1 cellular context compared by ENCODE assay signal in genomic region chr5:181260720-181261319, GRCh38.
TF ChIP-seq lines count a peak whose summit lies in the region.

Gene TRIM52 (minus strand): TSS chr5:181261143. CDS start chr5:181260813, 330 bp downstream.

TF ChIP-seq in K562, 482 proteins besides CTCF, POLR2A, EP300 and RAD21 (continued from another document and continues in another):
- peak; percentile 68 for TF ChIP-seq JUND (IDR thresholded peaks at IDR 0.05; ENCODE audit: borderline replicate concordance, low read depth, low read length)
- no peak for TF ChIP-seq JUND (tag; IDR thresholded peaks at IDR 0.05; ENCODE audit: borderline replicate concordance, low read depth, low read length)
- no peak for TF ChIP-seq ZC3H11A (IDR thresholded peaks at IDR 0.05; ENCODE audit: low read depth, low read length)
- TF ChIP-seq SPI1 (IDR thresholded peaks at IDR 0.05; ENCODE audit: borderline replicate concordance, low read depth, low read length): no peak
- TF ChIP-seq ZFP30 (CRISPR knock-in tag; IDR thresholded peaks at IDR 0.05; ENCODE audit: borderline replicate concordance): no peak
- no peak for TF ChIP-seq U2AF2 (optimal IDR thresholded peaks at IDR 0.05; ENCODE audit: low read depth, low read length)
- TF ChIP-seq GTF2A2 (tag; IDR thresholded peaks at IDR 0.05): no peak
- TF ChIP-seq PATZ1 (CRISPR knock-in tag; IDR thresholded peaks at IDR 0.05; ENCODE audit: borderline replicate concordance): no peak
- peak; percentile 82 for TF ChIP-seq RB1 (IDR thresholded peaks at IDR 0.05; ENCODE audit: low read depth)
- TF ChIP-seq GATAD2A (IDR thresholded peaks at IDR 0.05): no peak
- TF ChIP-seq NR2C1 (IDR thresholded peaks at IDR 0.05): peak; percentile 50; the same call in 1 of the 2 replicates
- TF ChIP-seq NR2C1 (tag; IDR thresholded peaks at IDR 0.05): 0 out of 2 replicates have a peak, but pooled peaks have one; percentile 23
- no peak for TF ChIP-seq CCAR2 (IDR thresholded peaks at IDR 0.05; ENCODE audit: low read depth, low read length)
- TF ChIP-seq NR2C2 (CRISPR knock-in tag; IDR thresholded peaks at IDR 0.05): peak; percentile 53; the same call in 1 of the 2 replicates
- peak; percentile 48; the same call in 1 of the 2 replicates for TF ChIP-seq NR2C2 (tag; IDR thresholded peaks at IDR 0.05)
- no peak for TF ChIP-seq MEF2A (IDR thresholded peaks at IDR 0.05; ENCODE audit: control insufficient read depth, low read depth, low read length)
- no peak for TF ChIP-seq ZNF431 (CRISPR knock-in tag; IDR thresholded peaks at IDR 0.05)
- TF ChIP-seq KHSRP (IDR thresholded peaks at IDR 0.05): peak; percentile 63; the same call in 1 of the 2 replicates
- no peak for TF ChIP-seq ZNF778 (CRISPR knock-in tag; IDR thresholded peaks at IDR 0.05)
- peak; percentile 62; the same call in 1 of the 2 replicates for TF ChIP-seq DIDO1 (tag; IDR thresholded peaks at IDR 0.05; ENCODE audit: low read depth)
- no peak for TF ChIP-seq ZC3H4 (CRISPR knock-in tag; IDR thresholded peaks at IDR 0.05; ENCODE audit: borderline replicate concordance)
- TF ChIP-seq BCL6 (CRISPR knock-in tag; IDR thresholded peaks at IDR 0.05): no peak
- TF ChIP-seq HOMEZ (CRISPR knock-in tag; IDR thresholded peaks at IDR 0.05): 0 out of 2 replicates have a peak, but pooled peaks have one; percentile 46
- no peak for TF ChIP-seq FIP1L1 (IDR thresholded peaks at IDR 0.05; ENCODE audit: low read depth, low read length, poor library complexity, severe bottlenecking)
- TF ChIP-seq MITF (IDR thresholded peaks at IDR 0.05): no peak
- TF ChIP-seq ZFP1 (CRISPR knock-in tag; IDR thresholded peaks at IDR 0.05): no peak
- peak; percentile 74 for TF ChIP-seq TAF9B (IDR thresholded peaks at IDR 0.05; ENCODE audit: partially characterized antibody)
- no peak for TF ChIP-seq PRMT5 (CRISPR knock-in tag; IDR thresholded peaks at IDR 0.05)
- TF ChIP-seq RBM34 (IDR thresholded peaks at IDR 0.05; ENCODE audit: borderline replicate concordance, insufficient read depth, low read length): no peak
- no peak for TF ChIP-seq SMC3 (conservative IDR thresholded peaks at IDR 0.05; ENCODE audit: insufficient read depth, low read depth, low read length)
- TF ChIP-seq PRDM10 (IDR thresholded peaks at IDR 0.05; ENCODE audit: partially characterized antibody): no peak
- no peak for TF ChIP-seq ZNF354B (CRISPR knock-in tag; IDR thresholded peaks at IDR 0.05)
- no peak for TF ChIP-seq ZNF197 (CRISPR knock-in tag; IDR thresholded peaks at IDR 0.05; ENCODE audit: low read depth)
- TF ChIP-seq CREB3L1 (IDR thresholded peaks at IDR 0.05; ENCODE audit: borderline replicate concordance, low read depth): peak; percentile 85; the same call in 1 of the 2 replicates
- no peak for TF ChIP-seq MCM5 (IDR thresholded peaks at IDR 0.05; ENCODE audit: low read depth)
- TF ChIP-seq FOXA3 (CRISPR knock-in tag; conservative IDR thresholded peaks at IDR 0.05 in 1 of 2, IDR thresholded peaks at IDR 0.05 in 1 of 2): no peak
- TF ChIP-seq ETV1 (tag; conservative IDR thresholded peaks at IDR 0.05; ENCODE audit: low read depth): 0 out of 2 replicates have a peak, but pooled peaks have one; percentile 18
- no peak for TF ChIP-seq NR3C1 (CRISPR knock-in tag; IDR thresholded peaks at IDR 0.05)
- TF ChIP-seq ZBTB33 (CRISPR knock-in tag; IDR thresholded peaks at IDR 0.05): peak; percentile 78
- no peak for TF ChIP-seq MIER1 (IDR thresholded peaks at IDR 0.05; ENCODE audit: low read depth)
- TF ChIP-seq CGGBP1 (CRISPR knock-in tag; IDR thresholded peaks at IDR 0.05): no peak
- no peak for TF ChIP-seq MYBL2 (IDR thresholded peaks at IDR 0.05; ENCODE audit: low read depth)
- TF ChIP-seq MYBL2 (CRISPR knock-in tag; IDR thresholded peaks at IDR 0.05; ENCODE audit: borderline replicate concordance): no peak
